In the genomic region with DNA sequence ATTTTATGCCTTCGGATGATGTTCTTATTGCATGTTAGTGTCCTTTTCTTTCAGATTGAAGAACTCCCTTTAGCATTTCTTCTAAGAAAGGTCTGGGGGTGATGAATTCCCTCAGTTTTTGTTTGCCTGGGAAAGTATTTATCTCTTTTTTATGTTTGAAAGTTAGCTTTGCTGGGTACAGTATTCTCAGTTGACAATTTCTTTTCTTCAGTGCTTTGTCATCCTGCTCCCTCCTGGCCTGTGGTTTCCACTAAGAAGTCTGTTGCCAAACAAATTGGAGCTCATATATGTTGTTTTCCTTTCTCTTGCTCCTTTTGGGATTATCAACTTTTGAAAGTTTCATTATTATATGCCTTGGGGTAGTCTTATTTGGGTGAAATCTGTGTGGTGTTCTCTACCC, we compare ENCODE assay signal across 11 cellular contexts. TPM values are rescaled to one million over a fixed set of nuclear protein-coding genes. Genes with fewer than 3 reads are reported as not detected.
"Had no signal": no experiment of that assay in that cellular context is flagged by ENCODE, and none has a peak within 500 bp of the region (broad histone marks: within the 10 kb centered on the region; RNA-seq: fewer than 3 reads in every experiment).

No MANE protein-coding gene starts in this region.

- H3K27ac Mint-ChIP-seq: GM23338, H9, HFFc6 had no signal

- H3K4me1 ChIP-seq: HAP-1 had no signal

- H3K9me3 ChIP-seq: HAP-1 had no signal

- H3K4me1 Mint-ChIP-seq: H9 had no signal

- H3K9ac ChIP-seq: GM23248 had no signal

- ATAC-seq: GM23338, HCT116 had no signal

- H3K4me3 ChIP-seq: GM23248, GM23338, HAP-1 had no signal

- H2AFZ ChIP-seq: GM23248, GM23338 had no signal

- H3K36me3 ChIP-seq: HAP-1 had no signal

- DNase-seq: GM23248, GOT3, H7, H9, HCEC 1CT, HFFc6 had no signal

- H3K4me3 Mint-ChIP-seq: GM23338, H9, HFFc6 had no signal

- FAIRE-seq: H1, H54 had no signal

- H3K4me2 ChIP-seq: GM23338 had no signal

- H3K27ac ChIP-seq: GM23248 had no signal

RNA-seq across cellular contexts. Expression of gene GRM1, which starts 11.5 kb away (rescaled TPM):
- total RNA-seq: GM23248, HFFc6 had no signal
- polyA plus RNA-seq: GM23248 had no signal
